10 cellular contexts compared by ENCODE assay signal in genomic region chr10:6583447-6583846, GRCh38.
DNase-seq lines count a peak whose midpoint lies in the region; ATAC-seq lines count a peak whose summit lies in the region.
"Had no signal": no experiment of that assay in that cellular context is flagged by ENCODE, and none has a peak within 500 bp of the region (broad histone marks: within the 10 kb centered on the region; RNA-seq: fewer than 3 reads in every experiment).

No MANE protein-coding gene starts in this region.

- no peaks in the 10 kb centered on the region for H3K27me3 Mint-ChIP-seq in activated naive CD4-positive, alpha-beta T cell treated with anti-CD3 and anti-CD28 coated beads, Interleukin-2, amount 10 ng/mL, durations not matched to agents 7 days and 5 days

- CTCF ChIA-PET in activated naive CD4-positive, alpha-beta T cell treated with anti-CD3 and anti-CD28 coated beads, Interleukin-2, amount 10 ng/mL, durations not matched to agents 7 days and 5 days (lab: Charles Lee): interaction anchor here (0.7 to 6.7 kb wide), 11 partner anchors 8 to 103 kb away, joined by 3 to 53 read pairs (median 4); no protein-coding TSS in a partner anchor

- H3K9me3 Mint-ChIP-seq in activated naive CD4-positive, alpha-beta T cell treated with anti-CD3 and anti-CD28 coated beads, Interleukin-2, amount 10 ng/mL, durations not matched to agents 7 days and 5 days: no peaks in the 10 kb centered on the region

- H3K4me1 Mint-ChIP-seq in activated naive CD4-positive, alpha-beta T cell treated with anti-CD3 and anti-CD28 coated beads, Interleukin-2, amount 10 ng/mL, durations not matched to agents 7 days and 5 days: peaks cover 44% of the 10 kb centered on the region

- peak overlapping the region; percentile 98 for H3K27ac Mint-ChIP-seq in activated naive CD4-positive, alpha-beta T cell treated with anti-CD3 and anti-CD28 coated beads, Interleukin-2, amount 10 ng/mL, durations not matched to agents 7 days and 5 days

- H3K4me3 Mint-ChIP-seq in activated naive CD4-positive, alpha-beta T cell treated with anti-CD3 and anti-CD28 coated beads, Interleukin-2, amount 10 ng/mL, durations not matched to agents 7 days and 5 days: peak overlapping the region; percentile 94

- DNase-seq in activated gamma-delta T cell treated with Interleukin-2 at 50 U/mL for 16 hours: peak; percentile 58
- no peak for DNase-seq in activated gamma-delta T cell (lab: John Stamatoyannopoulos, UW)
- DNase-seq in activated naive CD4-positive, alpha-beta T cell treated with anti-CD3 and anti-CD28 coated beads, Interleukin-2, amount 10 ng/mL, durations not matched to agents 7 days and 5 days: peak; percentile 85
- DNase-seq in stimulated activated CD4-positive, alpha-beta T cell treated with anti-CD3 and anti-CD28 coated beads, Interleukin-1b, Interleukin-23, amount 100 ng/mL, for 4 hours (ENCODE audit: low read depth in 2 of 2): peak; percentile 44 to 79
- no peak for DNase-seq in hepatic stellate cell (ENCODE audit: low spot score)
- DNase-seq in NCI-H1436 treated with DMSO at 0.1 percent for 48 hours (lab: John Stamatoyannopoulos, UW): no peak
- DNase-seq in NCI-H2171 treated with DMSO at 0.1 percent for 48 hours (lab: John Stamatoyannopoulos, UW): no peak
- DNase-seq: NCI-H748 treated with DMSO at 0.1 percent for 48 hours had no signal

- no peak for ATAC-seq in GM19328 (IDR thresholded peaks at IDR 0.05; ENCODE audit: unreplicated experiment)
- ATAC-seq: SK-N-SH treated with all-trans-retinoic acid at 6 μM for 48 hours had no signal

- peaks cover 80% of the 10 kb centered on the region for H3K36me3 Mint-ChIP-seq in activated naive CD4-positive, alpha-beta T cell treated with anti-CD3 and anti-CD28 coated beads, Interleukin-2, amount 10 ng/mL, durations not matched to agents 7 days and 5 days

Comparison
In these comparisons a context has a peak if more than half of its experiments do, and no peak if none do; other contexts are left out.
1. DNase-seq: peak in activated gamma-delta T cell treated with Interleukin-2 at 50 U/mL for 16 hours (single experiment), activated naive CD4-positive, alpha-beta T cell treated with anti-CD3 and anti-CD28 coated beads, Interleukin-2, amount 10 ng/mL, durations not matched to agents 7 days and 5 days (single experiment) and stimulated activated CD4-positive, alpha-beta T cell treated with anti-CD3 and anti-CD28 coated beads, Interleukin-1b, Interleukin-23, amount 100 ng/mL, for 4 hours (2 of 2); none in activated gamma-delta T cell (single experiment), hepatic stellate cell (single experiment), NCI-H1436 treated with DMSO at 0.1 percent for 48 hours (single experiment) and NCI-H2171 treated with DMSO at 0.1 percent for 48 hours (single experiment).